Comparison of ENCODE assay signal across 16 cellular contexts in genomic region chr7:6437251-6437650, GRCh38. TPM values are rescaled to one million over a fixed set of nuclear protein-coding genes. Genes with fewer than 3 reads are reported as not detected.
DNase-seq lines count a peak whose midpoint lies in the region; TF ChIP-seq lines count a peak whose summit lies in the region.
"Had no signal": no experiment of that assay in that cellular context is flagged by ENCODE, and none has a peak within 500 bp of the region (broad histone marks: within the 10 kb centered on the region; RNA-seq: fewer than 3 reads in every experiment).

No MANE protein-coding gene starts in this region.

- peaks cover under 1 to 32% (median 5%) of the 10 kb centered on the region in 3 donors for H3K36me3 Mint-ChIP-seq in CD8-positive, alpha-beta memory T cell

- POLR2A ChIA-PET in CD8-positive, alpha-beta memory T cell (lab: Charles Lee), result interaction anchor here (0.7 to 0.9 kb wide), 2 partner anchors 26 to 186 kb away, joined by 3 to 5 read pairs; no protein-coding TSS in a partner anchor

- H3K27me3 ChIP-seq in CD8-positive, alpha-beta memory T cell (ENCODE audit: insufficient read depth, low read length, poor library complexity, severe bottlenecking), result no peaks in the 10 kb centered on the region
- H3K27me3 ChIP-seq in skeletal muscle tissue (ENCODE audit: control insufficient read depth in 3 of 3, insufficient read depth in 3 of 3, low read length in 3 of 3), result no peaks in the 10 kb centered on the region
- H3K27me3 ChIP-seq: esophagus muscularis mucosa had no signal

- no peak for TF ChIP-seq POLR2A in NB4 (IDR thresholded peaks at IDR 0.05; ENCODE audit: extremely low read depth, insufficient read length)

- H3K27ac ChIP-seq in CD8-positive, alpha-beta memory T cell (ENCODE audit: low read depth, low read length), result no peak overlapping the region
- peak overlapping the region; percentile 51 for H3K27ac ChIP-seq in angular gyrus (ENCODE audit: low read depth, low read length)
- H3K27ac ChIP-seq in skeletal muscle tissue (ENCODE audit: low read depth, low read length), result peak overlapping the region; percentile 40
- H3K27ac ChIP-seq: parathyroid adenoma had no signal

- H3K9me3 Mint-ChIP-seq in CD8-positive, alpha-beta memory T cell, result no peaks in the 10 kb centered on the region
- H3K9me3 Mint-ChIP-seq: CD4-positive, alpha-beta memory T cell; immature natural killer cell had no signal

- H3K27me3 Mint-ChIP-seq in CD8-positive, alpha-beta memory T cell, result no peaks in the 10 kb centered on the region
- H3K27me3 Mint-ChIP-seq: CD4-positive, alpha-beta memory T cell had no signal

- no peaks in the 10 kb centered on the region for H3K9me3 ChIP-seq in CD8-positive, alpha-beta memory T cell (ENCODE audit: low read length)
- H3K9me3 ChIP-seq in skeletal muscle tissue (ENCODE audit: control insufficient read depth in 3 of 3, low read length in 3 of 3), result no peaks in the 10 kb centered on the region
- H3K9me3 ChIP-seq: esophagus muscularis mucosa had no signal

- H3K4me3 ChIP-seq in CD8-positive, alpha-beta memory T cell (ENCODE audit: low read length), result peak overlapping the region; percentile 32
- no peak overlapping the region for H3K4me3 ChIP-seq in NB4 (ENCODE audit: low read depth, low read length)
- H3K4me3 ChIP-seq in skeletal muscle tissue (ENCODE audit: low read length in 3 of 3), result no peak overlapping the region
- H3K4me3 ChIP-seq: esophagus muscularis mucosa had no signal

- peaks cover 30% of the 10 kb centered on the region for H3K4me1 ChIP-seq in CD8-positive, alpha-beta memory T cell (ENCODE audit: insufficient read depth, low read length)
- H3K4me1 ChIP-seq in skeletal muscle tissue (ENCODE audit: control insufficient read depth in 3 of 3, insufficient read depth in 3 of 3, low read length in 3 of 3), result peaks cover 22 to 39% (median 35%) of the 10 kb centered on the region in 3 donors

- no peak overlapping the region for H3K4me3 Mint-ChIP-seq in CD8-positive, alpha-beta memory T cell

- H3K27ac Mint-ChIP-seq in CD8-positive, alpha-beta memory T cell, result no peak overlapping the region

- DNase-seq in CD8-positive, alpha-beta memory T cell, result no peak
- DNase-seq in NB4 (ENCODE audit: low read depth) (peak; percentile 48), NCI-H526 (lab: John Stamatoyannopoulos, UW) (no peak), iPS-NIHi7 (ENCODE audit: extremely low spot score) (no peak), hippocampal formation (lab: John Stamatoyannopoulos, UW) (no peak)
- DNase-seq: activated gamma-delta T cell; CD4-positive, alpha-beta memory T cell; cerebellar nuclear complex; immature natural killer cell; NCI-H146; NCI-H69; SHP77 had no signal

- peaks cover 33 to 52% (median 41%) of the 10 kb centered on the region in 3 donors for H3K4me1 Mint-ChIP-seq in CD8-positive, alpha-beta memory T cell

- TF ChIP-seq CTCF in NB4 (IDR thresholded peaks at IDR 0.05; ENCODE audit: low read depth, low read length), result no peak

- CTCF ChIA-PET in CD8-positive, alpha-beta memory T cell (lab: Charles Lee), result interaction anchor here (1.3 to 2.4 kb wide), 4 partner anchors 8 to 440 kb away, joined by 4 to 6 read pairs (median 4); partner anchors contain the start of gene DAGLB

- peaks cover 6% of the 10 kb centered on the region for H3K36me3 ChIP-seq in CD8-positive, alpha-beta memory T cell (ENCODE audit: insufficient read depth, low read length)
- H3K36me3 ChIP-seq in skeletal muscle tissue (ENCODE audit: control insufficient read depth in 3 of 3, insufficient read depth in 3 of 3, low read length in 3 of 3), result peaks cover 7 to 9% (median 8%) of the 10 kb centered on the region in 3 donors

- no peak overlapping the region for H3K9ac ChIP-seq in skeletal muscle tissue (ENCODE audit: low read depth in 1 of 3, low read length in 3 of 3)
- H3K9ac ChIP-seq: parathyroid adenoma had no signal

RNA-seq across cellular contexts. Expression of gene DAGLB, which starts 10.5 kb away (rescaled TPM):
- total RNA-seq in CD8-positive, alpha-beta memory T cell, result 10 to 100 TPM; 16.1 to 16.4 TPM
- 9.7 TPM for polyA plus RNA-seq in CD8-positive, alpha-beta memory T cell
- total RNA-seq in skeletal muscle tissue, result 19.3 TPM

RNA-seq across cellular contexts. Expression of gene KDELR2, which starts 46.7 kb away (rescaled TPM):
- 10 to 100 TPM; 67.7 to 68.9 TPM for total RNA-seq in CD8-positive, alpha-beta memory T cell
- 51.3 TPM for polyA plus RNA-seq in CD8-positive, alpha-beta memory T cell
- total RNA-seq in skeletal muscle tissue, result 137 TPM
